Comparison of ENCODE assay signal across 32 cellular contexts in the genomic region with DNA sequence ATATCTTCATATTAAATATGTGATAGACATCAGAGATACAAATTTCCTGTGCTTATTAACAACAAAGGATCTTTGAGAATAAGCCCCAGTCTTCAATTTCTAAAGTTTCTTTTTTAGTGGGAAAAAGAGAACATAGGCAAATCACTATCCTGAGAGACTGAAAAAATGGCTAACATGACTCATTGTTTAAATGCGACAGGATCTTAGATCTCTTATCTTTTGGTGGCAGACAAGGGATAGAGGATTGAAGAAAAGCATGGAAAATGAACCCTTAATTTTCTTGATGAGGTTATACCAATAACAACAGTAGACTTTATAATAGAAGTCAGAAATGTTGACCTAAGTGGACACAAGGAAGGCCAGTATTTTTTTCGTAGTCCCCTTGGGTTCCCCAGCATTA.
"Had no signal": no experiment of that assay in that cellular context is flagged by ENCODE, and none has a peak within 500 bp of the region (broad histone marks: within the 10 kb centered on the region; RNA-seq: fewer than 3 reads in every experiment).

No MANE protein-coding gene starts in this region.

- H3K27ac Mint-ChIP-seq: activated CD4-positive, alpha-beta T cell treated with anti-CD3 and anti-CD28 coated beads for 36 hours; activated CD4-positive, alpha-beta T cell treated with anti-CD3 and anti-CD28 coated beads, Interleukin-2, amount 10 ng/mL, durations not matched to agents 7 days and 5 days; activated CD8-positive, alpha-beta T cell treated with anti-CD3 and anti-CD28 coated beads, Interleukin-2, amount 10 ng/mL, durations not matched to agents 7 days and 5 days; activated naive CD4-positive, alpha-beta T cell treated with anti-CD3 and anti-CD28 coated beads for 36 hours; activated naive CD4-positive, alpha-beta T cell treated with anti-CD3 and anti-CD28 coated beads, Interleukin-2, amount 50 U/mL, for 72 hours; activated T-cell treated with anti-CD3 and anti-CD28 coated beads, Interleukin-2, amount 50 U/mL, for 24 hours; T-helper 1 cell treated with Interleukin-12 subunit alpha and Interleukin-12 subunit beta and Interleukin-4 antibody, amounts not matched to agents 30 μg/mL and 1 μg/mL, for 36 hours; T-helper 2 cell treated with Interferon-gamma antibody and Interleukin-4, amounts not matched to agents 5 μg/mL and 100 μg/mL, for 36 hours; WTC11 had no signal

- H3K4me3 Mint-ChIP-seq: activated CD4-positive, alpha-beta T cell treated with anti-CD3 and anti-CD28 coated beads for 36 hours; activated CD4-positive, alpha-beta T cell treated with anti-CD3 and anti-CD28 coated beads, Interleukin-2, amount 10 ng/mL, durations not matched to agents 7 days and 5 days; activated CD8-positive, alpha-beta T cell treated with anti-CD3 and anti-CD28 coated beads, Interleukin-2, amount 10 ng/mL, durations not matched to agents 7 days and 5 days; activated naive CD4-positive, alpha-beta T cell treated with anti-CD3 and anti-CD28 coated beads for 36 hours; activated T-cell treated with anti-CD3 and anti-CD28 coated beads, Interleukin-2, amount 50 U/mL, for 24 hours; central memory CD8-positive, alpha-beta T cell; T-helper 1 cell treated with Interleukin-12 subunit alpha and Interleukin-12 subunit beta and Interleukin-4 antibody, amounts not matched to agents 30 μg/mL and 1 μg/mL, for 36 hours; T-helper 2 cell treated with Interferon-gamma antibody and Interleukin-4, amounts not matched to agents 5 μg/mL and 100 μg/mL, for 36 hours; WTC11 had no signal

- H3K36me3 Mint-ChIP-seq: activated naive CD4-positive, alpha-beta T cell treated with anti-CD3 and anti-CD28 coated beads, Interleukin-2, amount 50 U/mL, for 72 hours; WTC11 had no signal

- H3K4me1 ChIP-seq: adrenal gland, Peyer's patch had no signal

- H3K4me2 ChIP-seq: KMS-11 had no signal

- H3K4me3 ChIP-seq: adrenal gland, cardiac muscle cell, Peyer's patch had no signal

- H3K9ac ChIP-seq: KMS-11 had no signal

- H3K9me3 ChIP-seq: adrenal gland, Peyer's patch had no signal

- H3K36me3 ChIP-seq: adrenal gland, brain microvascular endothelial cell, cardiac muscle cell, Peyer's patch had no signal

- H3K27ac ChIP-seq: adrenal gland, brain microvascular endothelial cell, cardiac muscle cell, KMS-11, Peyer's patch had no signal

- DNase-seq: activated CD4-positive, alpha-beta T cell treated with anti-CD3 and anti-CD28 coated beads for 36 hours; activated CD4-positive, alpha-beta T cell treated with anti-CD3 and anti-CD28 coated beads, Interleukin-2, amount 10 ng/mL, durations not matched to agents 7 days and 5 days; activated CD4-positive, alpha-beta T cell treated with anti-CD3 and anti-CD28 coated beads, Interleukin-2, amount 50 U/mL, for 48 hours; activated CD8-positive, alpha-beta T cell treated with anti-CD3 and anti-CD28 coated beads, Interleukin-2, amount 10 ng/mL, durations not matched to agents 7 days and 5 days; activated gamma-delta T cell treated with Interleukin-2 at 50 U/mL for 16 hours; activated naive CD4-positive, alpha-beta T cell treated with anti-CD3 and anti-CD28 coated beads for 36 hours; activated T-cell treated with anti-CD3 and anti-CD28 coated beads, Interleukin-2, amount 50 U/mL, for 24 hours; adrenal gland; brain microvascular endothelial cell; MM.1S; MV-4-11; NCI-H1092; NCI-H1436 treated with DMSO at 0.1 percent for 48 hours; NCI-H187; NCI-H2107; NCI-H2171; NCI-H510A; NCI-H526; NK-92 treated with Interleukin-12 subunit alpha and Interleukin-12 subunit beta, amount 100 ng/mL, for 24 hours; PC-3; Peyer's patch; RPMI8226 had no signal

- ATAC-seq: activated CD4-positive, alpha-beta T cell treated with anti-CD3 and anti-CD28 coated beads for 36 hours; activated CD4-positive, CD25-positive, alpha-beta regulatory T cell treated with anti-CD3 and anti-CD28 coated beads, Interleukin-2, amount 50 U/mL, for 24 hours; activated CD8-positive, alpha-beta T cell treated with anti-CD3 and anti-CD28 coated beads, Interleukin-2, amount 10 ng/mL, durations not matched to agents 7 days and 5 days; activated naive CD4-positive, alpha-beta T cell treated with anti-CD3 and anti-CD28 coated beads, Interleukin-2, amount 50 U/mL, for 72 hours; PC-3; Right ventricle myocardium inferior; WTC11 had no signal

- H3K9me3 Mint-ChIP-seq: activated CD4-positive, alpha-beta T cell treated with anti-CD3 and anti-CD28 coated beads, Interleukin-2, amount 10 ng/mL, durations not matched to agents 7 days and 5 days; activated naive CD4-positive, alpha-beta T cell treated with anti-CD3 and anti-CD28 coated beads for 36 hours; activated naive CD4-positive, alpha-beta T cell treated with anti-CD3 and anti-CD28 coated beads, Interleukin-2, amount 50 U/mL, for 72 hours; activated T-cell treated with anti-CD3 and anti-CD28 coated beads, Interleukin-2, amount 50 U/mL, for 24 hours; central memory CD8-positive, alpha-beta T cell; T-helper 1 cell treated with Interleukin-12 subunit alpha and Interleukin-12 subunit beta and Interleukin-4 antibody, amounts not matched to agents 30 μg/mL and 1 μg/mL, for 36 hours; T-helper 2 cell treated with Interferon-gamma antibody and Interleukin-4, amounts not matched to agents 5 μg/mL and 100 μg/mL, for 36 hours; WTC11 had no signal

- FAIRE-seq: TTC549 had no signal

- H3K27me3 ChIP-seq: adrenal gland, brain microvascular endothelial cell, cardiac muscle cell, Peyer's patch had no signal

- H3K4me1 Mint-ChIP-seq: activated CD4-positive, alpha-beta T cell treated with anti-CD3 and anti-CD28 coated beads for 36 hours; activated CD4-positive, alpha-beta T cell treated with anti-CD3 and anti-CD28 coated beads, Interleukin-2, amount 10 ng/mL, durations not matched to agents 7 days and 5 days; central memory CD8-positive, alpha-beta T cell had no signal
